ENCODE assay signal across 8 cellular contexts in genomic region chr6:56637640-56638039, GRCh38. TPM values are rescaled to one million over a fixed set of nuclear protein-coding genes. Genes with fewer than 3 reads are reported as not detected.
DNase-seq lines count a peak whose midpoint lies in the region; ATAC-seq and TF ChIP-seq lines count a peak whose summit lies in the region.

No MANE protein-coding gene starts in this region.

- TF ChIP-seq CTCF in fibroblast of pulmonary artery (IDR thresholded peaks at IDR 0.05; ENCODE audit: low read length, missing control alignments) = peak; percentile 61

- intact Hi-C loops in posterior vena cava (cut with DNase I) = loop anchor here (2.0 to 10.0 kb wide), 2 partner anchors 59 to 1013 kb away; no protein-coding TSS in a partner anchor

- DNase-seq in DMS 273 (lab: John Stamatoyannopoulos, UW; ENCODE audit: unreplicated experiment) = peak; percentile 75
- DNase-seq in Kasumi-1 (lab: John Stamatoyannopoulos, UW) = peak; percentile 54 to 63
- peak; percentile 65 for DNase-seq in SK-N-DZ (ENCODE audit: low spot score)
- DNase-seq in fibroblast of pulmonary artery (ENCODE audit: low read depth) = peak; percentile 90
- peak; percentile 85 for DNase-seq in pons (ENCODE audit: low spot score)
- DNase-seq in stimulated activated naive CD4-positive, alpha-beta T cell (lab: John Stamatoyannopoulos, UW) = no peak
- DNase-seq in posterior vena cava (ENCODE audit: low spot score) = no peak

- no peak overlapping the region for H3K4me3 ChIP-seq in fibroblast of pulmonary artery (replicated peaks; ENCODE audit: low read depth, low read length)

- no peak for ATAC-seq in GM21367 (IDR thresholded peaks at IDR 0.05; ENCODE audit: unreplicated experiment)

RNA-seq across cellular contexts. Expression of gene DST, which starts 5.0 kb away (rescaled TPM):
- 79.0 and 102 TPM in 2 replicates for polyA plus RNA-seq in SK-N-DZ (2014; cell fraction: cytosol; rRNA removed)
- 233 and 307 TPM in 2 replicates for polyA plus RNA-seq in SK-N-DZ (2014; cell fraction: nucleus; rRNA removed)
- total RNA-seq in posterior vena cava = 100 to 1,000 TPM; 473 to 630 TPM

Comparison
In these comparisons a context has a peak if more than half of its experiments do, and no peak if none do; other contexts are left out.
1. DNase-seq: peak in DMS 273 (single experiment), Kasumi-1 (2 of 2), SK-N-DZ (single experiment), fibroblast of pulmonary artery (single experiment) and pons (single experiment); none in stimulated activated naive CD4-positive, alpha-beta T cell (0 of 6) and posterior vena cava (single experiment).